Comparison of ENCODE assay signal across 16 cellular contexts in the genomic region with DNA sequence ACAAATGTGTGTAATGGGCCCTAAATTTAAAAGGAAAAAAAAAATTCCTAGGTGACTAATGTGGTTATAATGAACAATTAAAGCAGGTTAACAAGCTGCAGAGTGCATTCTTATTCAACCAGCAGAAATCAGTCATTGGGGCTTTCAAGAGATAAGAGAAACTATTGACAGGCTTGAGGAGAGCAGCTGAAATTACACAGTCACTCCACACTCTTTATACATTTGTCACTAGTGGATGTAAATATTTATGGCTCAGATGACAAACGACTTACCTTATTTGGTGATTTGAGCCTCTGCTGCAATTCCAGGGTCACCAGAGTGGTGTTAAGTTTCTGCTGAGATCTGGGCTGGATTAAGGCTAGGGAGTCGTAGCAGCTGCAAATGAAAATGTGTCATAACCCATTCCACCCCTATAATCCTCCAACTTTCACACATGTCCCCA.
DNase-seq lines count a peak whose midpoint lies in the region; ATAC-seq, FAIRE-seq and TF ChIP-seq lines count a peak whose summit lies in the region.
"Had no signal": no experiment of that assay in that cellular context is flagged by ENCODE, and none has a peak within 500 bp of the region (broad histone marks: within the 10 kb centered on the region; RNA-seq: fewer than 3 reads in every experiment).

No MANE protein-coding gene starts in this region.

- 23 to 27% methylated on average over 2 of the region's 2 CpGs for WGBS in pancreas, 2 donors
- WGBS in esophagus muscularis mucosa: 41% methylated on average over 2 of the region's 2 CpGs

- TF ChIP-seq EP300 in esophagus muscularis mucosa (IDR thresholded peaks at IDR 0.05): no peak

- H3K4me1 ChIP-seq in HAP-1: peaks cover 16% of the 10 kb centered on the region
- H3K4me1 ChIP-seq in pancreas: no peaks in the 10 kb centered on the region
- H3K4me1 ChIP-seq in esophagus muscularis mucosa: peaks cover 0 to 22% (median 8%) of the 10 kb centered on the region in 4 donors
- H3K4me1 ChIP-seq: parathyroid adenoma had no signal

- H3K27ac ChIP-seq in pancreas (no peak overlapping the region), esophagus muscularis mucosa (replicated peaks in 1 of 4) (no peak overlapping the region)
- H3K27ac ChIP-seq: KMS-11, parathyroid adenoma had no signal

- H3K27me3 ChIP-seq in HAP-1 (ENCODE audit: low read depth) (no peaks in the 10 kb centered on the region), pancreas (no peaks in the 10 kb centered on the region), esophagus muscularis mucosa (no peaks in the 10 kb centered on the region)

- DNase-seq in HAP-1 (ENCODE audit: low spot score in 2 of 2): peak; percentile 49 to 80
- peak; percentile 24 for DNase-seq in NCI-H345 (lab: John Stamatoyannopoulos, UW)
- DNase-seq in choroid plexus epithelial cell (ENCODE audit: low read depth): peak; percentile 15
- peak in 1 of 6 donors; percentile 9 for DNase-seq in pancreas
- no peak for DNase-seq in esophagus muscularis mucosa (ENCODE audit: extremely low spot score)
- no peak for DNase-seq in HPDE6-E6E7 (ENCODE audit: extremely low spot score)
- DNase-seq: activated CD4-positive, alpha-beta T cell treated with anti-CD3 and anti-CD28 coated beads for 4 hours; activated naive CD4-positive, alpha-beta T cell treated with anti-CD3 and anti-CD28 coated beads, Interleukin-2, amount 50 U/mL, for 16 hours; effector memory CD4-positive, alpha-beta T cell had no signal

- ATAC-seq in pancreas (peak in 3 of 4 donors; percentile 15 to 56 (median 40)), HG03520 (IDR thresholded peaks at IDR 0.05; ENCODE audit: unreplicated experiment) (no peak), GM21717 (IDR thresholded peaks at IDR 0.05; ENCODE audit: unreplicated experiment) (no peak)
- ATAC-seq: Panc1 had no signal

- no peak for TF ChIP-seq POLR2A in esophagus muscularis mucosa (IDR thresholded peaks at IDR 0.05; ENCODE audit: low read depth)

- intact Hi-C loops in pancreas (cut with DNase I): no loop called here
- intact Hi-C loops in esophagus muscularis mucosa (cut with DNase I): no loop called here

- H3K36me3 ChIP-seq in HAP-1 (replicated peaks) (no peaks in the 10 kb centered on the region), pancreas (no peaks in the 10 kb centered on the region), esophagus muscularis mucosa (no peaks in the 10 kb centered on the region)

- TF ChIP-seq CTCF in choroid plexus epithelial cell (conservative IDR thresholded peaks at IDR 0.05; ENCODE audit: low read depth, low read length) (no peak), pancreas (IDR thresholded peaks at IDR 0.05) (no peak), esophagus muscularis mucosa (IDR thresholded peaks at IDR 0.05) (no peak)

- H3K9me3 ChIP-seq in HAP-1: no peaks in the 10 kb centered on the region
- no peaks in the 10 kb centered on the region for H3K9me3 ChIP-seq in pancreas
- H3K9me3 ChIP-seq in esophagus muscularis mucosa: no peaks in the 10 kb centered on the region

- FAIRE-seq in pancreas (lab: Jason Lieb, UNC): no peak
- FAIRE-seq: G401.6, keratinocyte had no signal

- H3K4me3 ChIP-seq in HAP-1 (no peak overlapping the region), choroid plexus epithelial cell (ENCODE audit: low read depth, low read length) (no peak overlapping the region), pancreas (no peak overlapping the region), esophagus muscularis mucosa (no peak overlapping the region)

- in situ Hi-C loops in HAP-1 (cut with MboI; ENCODE audit: low sequenced_read_pairs): no loop called here

Comparison
In these comparisons a context has a peak if more than half of its experiments do, and no peak if none do; other contexts are left out.
1. DNase-seq: peak in HAP-1 (2 of 2), NCI-H345 (single experiment) and choroid plexus epithelial cell (single experiment); none in esophagus muscularis mucosa (single experiment) and HPDE6-E6E7 (single experiment).
2. ATAC-seq: peak in pancreas (3 of 4); none in HG03520 (single experiment) and GM21717 (single experiment).